Comparison of ENCODE assay signal across 8 cellular contexts in the genomic region with DNA sequence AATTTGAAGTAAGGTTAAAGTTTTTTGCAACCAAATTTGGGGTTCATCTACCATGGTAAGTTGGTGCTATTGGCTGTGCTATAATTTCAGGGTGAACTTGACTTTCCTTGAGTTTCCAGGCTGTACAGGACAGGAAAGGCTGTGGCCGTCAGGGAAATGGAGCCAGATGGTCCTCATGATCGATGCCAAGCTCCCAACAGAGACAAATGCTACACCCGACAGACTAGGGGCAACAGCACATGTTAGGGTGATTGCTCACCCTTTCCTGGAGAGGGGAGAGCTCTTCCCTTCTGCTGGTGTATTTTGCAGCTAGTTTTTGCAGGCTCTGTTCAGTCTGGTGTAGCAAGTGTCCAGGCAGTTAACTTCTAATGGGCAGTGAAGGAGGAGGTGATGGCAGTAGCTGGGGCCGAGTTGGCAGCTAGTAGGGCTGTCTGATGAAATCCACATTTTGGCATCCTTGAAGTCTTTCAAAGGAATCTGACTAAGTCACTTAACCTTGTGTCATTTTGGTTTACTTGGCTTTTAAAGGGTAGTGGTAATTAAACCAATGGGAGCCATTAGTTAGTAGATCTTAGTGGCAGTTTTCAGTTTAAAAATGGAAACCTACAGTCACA. TPM values are rescaled to one million over a fixed set of nuclear protein-coding genes. Genes with fewer than 3 reads are reported as not detected.
A peak's percentile ranks its signal among the peaks of the same experiment; 100 is the strongest.
DNase-seq lines count a peak whose midpoint lies in the region; ATAC-seq and TF ChIP-seq lines count a peak whose summit lies in the region.
"Had no signal": no experiment of that assay in that cellular context is flagged by ENCODE, and none has a peak within 500 bp of the region (broad histone marks: within the 10 kb centered on the region; RNA-seq: fewer than 3 reads in every experiment).

No MANE protein-coding gene starts in this region.

- DNase-seq in M059J (ENCODE audit: low read depth): peak; percentile 43
- DNase-seq in dermis blood vessel endothelial cell: peak; percentile 53
- peak; percentile 44 for DNase-seq in lower lobe of right lung
- DNase-seq in upper lobe of left lung: peak in 1 of 2 donors; percentile 47
- no peak for DNase-seq in central memory CD4-positive, alpha-beta T cell
- DNase-seq: KG1 had no signal

- H3K27me3 ChIP-seq in lower lobe of right lung (ENCODE audit: low read depth) (no peaks in the 10 kb centered on the region), upper lobe of left lung (no peaks in the 10 kb centered on the region)

- H3K36me3 ChIP-seq in lower lobe of right lung (no peaks in the 10 kb centered on the region), upper lobe of left lung (no peaks in the 10 kb centered on the region)

- no peak overlapping the region for H3K4me3 ChIP-seq in lower lobe of right lung
- H3K4me3 ChIP-seq in upper lobe of left lung: no peak overlapping the region

- WGBS in upper lobe of left lung, 2 donors: 47 to 62% methylated on average over 4 of the region's 4 CpGs

- H3K4me1 ChIP-seq in lower lobe of right lung (peaks cover 72% of the 10 kb centered on the region), upper lobe of left lung (peaks cover 40 to 56% (median 45%) of the 10 kb centered on the region in 4 donors)

- no peak for TF ChIP-seq POLR2A in upper lobe of left lung (IDR thresholded peaks at IDR 0.05)

- intact Hi-C loops in lower lobe of right lung (cut with DNase I): no loop called here

- TF ChIP-seq EP300 in upper lobe of left lung (IDR thresholded peaks at IDR 0.05): no peak

- no peak for TF ChIP-seq CTCF in lower lobe of right lung (IDR thresholded peaks at IDR 0.05)
- no peak for TF ChIP-seq CTCF in upper lobe of left lung (IDR thresholded peaks at IDR 0.05)

- H3K27ac ChIP-seq in lower lobe of right lung: peak overlapping the region; percentile 13
- peak overlapping the region in 3 of 4 donors; percentile 0 to 45 (median 37) for H3K27ac ChIP-seq in upper lobe of left lung

- H3K9me3 ChIP-seq in lower lobe of right lung (no peaks in the 10 kb centered on the region), upper lobe of left lung (no peaks in the 10 kb centered on the region)

- ATAC-seq in lower lobe of right lung (peak; percentile 50 to 72), upper lobe of left lung (ENCODE audit: low FRiP score in 2 of 2) (peak; percentile 54 to 56), HG03025 (IDR thresholded peaks at IDR 0.05; ENCODE audit: low FRiP score, unreplicated experiment) (no peak), HG03039 (IDR thresholded peaks at IDR 0.05; ENCODE audit: unreplicated experiment) (no peak)

RNA-seq across cellular contexts. Expression of gene GAB1, which starts 47.8 kb away (rescaled TPM):
- total RNA-seq in M059J (2014; rRNA removed; shearing (Covaris generic)): 5.2 and 6.9 TPM in 2 replicates
- total RNA-seq in dermis blood vessel endothelial cell (25.8 and 34.5 TPM in 2 replicates), lower lobe of right lung (63.3 TPM), upper lobe of left lung (10 to 100 TPM; 47.1 to 77.6 (median 56.9) TPM)

Comparison
In these comparisons a context has a peak if more than half of its experiments do, and no peak if none do; other contexts are left out.
1. ATAC-seq: peak in lower lobe of right lung (2 of 2) and upper lobe of left lung (2 of 2); none in HG03025 (single experiment) and HG03039 (single experiment).